11 cellular contexts compared by ENCODE assay signal in the genomic region with DNA sequence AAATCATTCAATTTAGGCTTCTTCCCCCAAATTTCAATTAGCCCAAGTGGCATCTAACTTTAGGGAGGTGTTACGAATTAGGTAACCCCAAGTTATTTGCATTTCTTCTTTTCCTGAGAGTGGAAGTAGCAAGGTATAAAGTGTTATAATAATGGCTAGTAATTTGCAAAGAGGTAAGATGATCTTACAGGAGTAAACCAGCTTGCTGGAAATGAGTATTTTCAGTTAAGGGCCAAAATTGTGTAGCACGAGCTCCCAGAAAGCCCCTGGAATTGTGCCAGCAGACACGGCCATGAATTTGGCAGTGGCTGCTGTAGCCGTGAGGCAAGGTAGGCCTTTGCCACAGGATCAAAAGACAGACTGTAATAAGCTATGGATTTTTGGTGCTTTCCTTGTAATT. TPM values are rescaled to one million over a fixed set of nuclear protein-coding genes. Genes with fewer than 3 reads are reported as not detected.
DNase-seq lines count a peak whose midpoint lies in the region; ATAC-seq and TF ChIP-seq lines count a peak whose summit lies in the region.
"Had no signal": no experiment of that assay in that cellular context is flagged by ENCODE, and none has a peak within 500 bp of the region (broad histone marks: within the 10 kb centered on the region; RNA-seq: fewer than 3 reads in every experiment).

No MANE protein-coding gene starts in this region.

- H3K9me3 ChIP-seq in GM23248 (ENCODE audit: low read depth) = no peaks in the 10 kb centered on the region
- H3K9me3 ChIP-seq in upper lobe of right lung = no peaks in the 10 kb centered on the region

- no peak overlapping the region for H2AFZ ChIP-seq in GM23248

- H3K9ac ChIP-seq in GM23248 = no peak overlapping the region

- peaks cover 29% of the 10 kb centered on the region for H3F3A ChIP-seq in GM23248 (ENCODE audit: insufficient read depth)

- no peaks in the 10 kb centered on the region for H3K9me2 ChIP-seq in GM23248 (ENCODE audit: insufficient read depth)

- intact Hi-C loops in left cardiac atrium (cut with DNase I) = no loop called here
- intact Hi-C loops in upper lobe of right lung (cut with DNase I) = no loop called here

- no peak for TF ChIP-seq CTCF in upper lobe of right lung (IDR thresholded peaks at IDR 0.05)

- DNase-seq in DMS 273 (lab: John Stamatoyannopoulos, UW; ENCODE audit: unreplicated experiment) = peak; percentile 74
- peak; percentile 69 for DNase-seq in RPMI7951 (ENCODE audit: low read depth)
- DNase-seq in left cardiac atrium = peak; percentile 40
- no peak for DNase-seq in stimulated activated CD4-positive, alpha-beta T cell treated with anti-CD3 and anti-CD28 coated beads, Interleukin-2, amount 100 ng/mL, for 48 hours
- no peak for DNase-seq in stimulated activated naive CD8-positive, alpha-beta T cell treated with anti-CD3 and anti-CD28 coated beads, Interleukin-15, Interleukin-2, amounts not matched to agents 100 U/mL and 50 U/mL, for 24 hours
- DNase-seq in GM23248 = no peak
- no peak for DNase-seq in upper lobe of right lung
- DNase-seq: activated B cell treated with CpG ODN at 0.5 μM for 24 hours; activated naive CD4-positive, alpha-beta T cell treated with anti-CD3 and anti-CD28 coated beads, Interleukin-2, amount 10 ng/mL, durations not matched to agents 7 days and 5 days; AML-193 had no signal

- H3K4me1 ChIP-seq in GM23248 (ENCODE audit: insufficient read depth) = peaks cover 42% of the 10 kb centered on the region
- H3K4me1 ChIP-seq in upper lobe of right lung = peaks cover 21% of the 10 kb centered on the region

- H3K4me2 ChIP-seq in GM23248 (ENCODE audit: unreplicated experiment) = no peak overlapping the region

- ATAC-seq in HG03378 (IDR thresholded peaks at IDR 0.05; ENCODE audit: unreplicated experiment) (peak; percentile 60), left cardiac atrium (no peak), upper lobe of right lung (no peak)
- ATAC-seq in stimulated activated naive CD8-positive, alpha-beta T cell treated with anti-CD3 and anti-CD28 coated beads, Interleukin-15, Interleukin-2, amounts not matched to agents 100 U/mL and 50 U/mL, for 24 hours = no peak

- H3K27ac ChIP-seq in GM23248 = no peak overlapping the region
- no peak overlapping the region for H3K27ac ChIP-seq in upper lobe of right lung

- H3K27me3 ChIP-seq in GM23248 (replicated peaks; ENCODE audit: insufficient read depth) (no peaks in the 10 kb centered on the region), upper lobe of right lung (no peaks in the 10 kb centered on the region)

- H4K20me1 ChIP-seq in GM23248 (ENCODE audit: insufficient read depth) = no peaks in the 10 kb centered on the region

- WGBS in GM23248 (ENCODE audit: low coverage in 1 of 2, low lambda C conversion rate in 2 of 2, missing lambda C conversion rate in 2 of 2), 2 experiments = 61 to 63% methylated on average over 4 of the region's 4 CpGs

- no peaks in the 10 kb centered on the region for H3K79me2 ChIP-seq in GM23248 (ENCODE audit: insufficient read depth)

- H3K36me3 ChIP-seq in GM23248 (ENCODE audit: low read depth) = no peaks in the 10 kb centered on the region
- no peaks in the 10 kb centered on the region for H3K36me3 ChIP-seq in upper lobe of right lung

- no peak overlapping the region for H3K4me3 ChIP-seq in GM23248
- no peak overlapping the region for H3K4me3 ChIP-seq in upper lobe of right lung

- in situ Hi-C loops in GM23248 (cut with MboI) = no loop called here

RNA-seq across cellular contexts. Expression of a gene that starts 38.0 kb away (rescaled TPM):
- 40.0 and 47.6 TPM in 2 replicates for total RNA-seq in RPMI7951 (2014; rRNA removed; shearing (Covaris generic))
- total RNA-seq in left cardiac atrium (100 to 1,000 TPM in 1 of 2 donors, 10 to 100 TPM in 1; 51.3 to 121 TPM), upper lobe of right lung (278 TPM)
- 1,051 and 1,192 TPM in 2 replicates for total RNA-seq in GM23248 (2014; rRNA removed; shearing (Covaris generic))
- polyA plus RNA-seq in GM23248 (2016; fragmentation: Nextera tagmentation; extraction: Ambion mirVana) = 644 and 672 TPM in 2 replicates

RNA-seq across cellular contexts. Expression of a gene that starts 44.7 kb away (rescaled TPM):
- 0.98 and 1.1 TPM in 2 replicates for total RNA-seq in RPMI7951 (2014; rRNA removed; shearing (Covaris generic))
- total RNA-seq in left cardiac atrium (10 to 100 TPM; 52.4 to 60.4 TPM), upper lobe of right lung (1.3 TPM)
- 0.13 and 0.22 TPM in 2 replicates for total RNA-seq in GM23248 (2014; rRNA removed; shearing (Covaris generic))
- polyA plus RNA-seq in GM23248 (2016; fragmentation: Nextera tagmentation; extraction: Ambion mirVana) = 0.23 TPM in 1 of 2 replicates, not detected in the other

Comparison
In these comparisons a context has a peak if more than half of its experiments do, and no peak if none do; other contexts are left out.
1. DNase-seq: peak in DMS 273 (single experiment), RPMI7951 (single experiment) and left cardiac atrium (single experiment); none in stimulated activated CD4-positive, alpha-beta T cell treated with anti-CD3 and anti-CD28 coated beads, Interleukin-2, amount 100 ng/mL, for 48 hours (0 of 2), stimulated activated naive CD8-positive, alpha-beta T cell treated with anti-CD3 and anti-CD28 coated beads, Interleukin-15, Interleukin-2, amounts not matched to agents 100 U/mL and 50 U/mL, for 24 hours (single experiment), GM23248 (single experiment) and upper lobe of right lung (single experiment).
2. RNA of a gene that starts 44.7 kb away (total RNA-seq): 52.4 to 60.4 TPM in left cardiac atrium; 1.3 TPM in upper lobe of right lung (single experiment), 0.98 to 1.1 TPM in RPMI7951 and 0.13 to 0.22 TPM in GM23248; every median in the first group is over 10 times any median in the second.